Comparison of ENCODE assay signal across 19 cellular contexts in genomic region chr15:77468896-77469295, GRCh38. TPM values are rescaled to one million over a fixed set of nuclear protein-coding genes. Genes with fewer than 3 reads are reported as not detected.
DNase-seq lines count a peak whose midpoint lies in the region; ATAC-seq, FAIRE-seq and TF ChIP-seq lines count a peak whose summit lies in the region.
"Had no signal": no experiment of that assay in that cellular context is flagged by ENCODE, and none has a peak within 500 bp of the region (broad histone marks: within the 10 kb centered on the region; RNA-seq: fewer than 3 reads in every experiment).

No MANE protein-coding gene starts in this region.

- H3K4me3 ChIP-seq in HepG2 (replicated peaks in 1 of 3; ENCODE audit: insufficient read depth in 1 of 3, low read depth in 2 of 3, low read length in 3 of 3) (no peak overlapping the region), right lobe of liver (no peak overlapping the region), spleen (no peak overlapping the region), tibial artery (no peak overlapping the region)
- H3K4me3 ChIP-seq: BLaER1 had no signal

- H2AFZ ChIP-seq in HepG2 (ENCODE audit: low read length), result no peak overlapping the region

- H3K9me3 Mint-ChIP-seq in WTC11, result no peaks in the 10 kb centered on the region
- no peaks in the 10 kb centered on the region for H3K9me3 Mint-ChIP-seq in endothelial cell (ENCODE audit: unreplicated experiment)
- H3K9me3 Mint-ChIP-seq: CD14-positive monocyte; CD4-positive, alpha-beta memory T cell had no signal

- TF ChIP-seq CTCF in HepG2 (CRISPR knock-in tag; IDR thresholded peaks at IDR 0.05), result no peak
- TF ChIP-seq CTCF in right lobe of liver (IDR thresholded peaks at IDR 0.05), result no peak
- no peak for TF ChIP-seq CTCF in WTC11 (IDR thresholded peaks at IDR 0.05)
- TF ChIP-seq CTCF in endothelial cell (IDR thresholded peaks at IDR 0.05; ENCODE audit: unreplicated experiment), result no peak
- no peak for TF ChIP-seq CTCF in spleen (IDR thresholded peaks at IDR 0.05 in 8 of 11, conservative IDR thresholded peaks at IDR 0.05 in 3 of 11)
- TF ChIP-seq CTCF in tibial artery (IDR thresholded peaks at IDR 0.05), result no peak

- H3K4me1 ChIP-seq in HepG2 (ENCODE audit: insufficient read depth, low read length) (peaks cover 5% of the 10 kb centered on the region; the same call in 1 of the 2 replicates), right lobe of liver (no peaks in the 10 kb centered on the region), spleen (no peaks in the 10 kb centered on the region), tibial artery (no peaks in the 10 kb centered on the region)
- H3K4me1 ChIP-seq: BLaER1 had no signal

- H3K4me3 Mint-ChIP-seq in WTC11, result no peak overlapping the region
- H3K4me3 Mint-ChIP-seq in endothelial cell (ENCODE audit: unreplicated experiment), result peak overlapping the region; percentile 39
- H3K4me3 Mint-ChIP-seq: CD14-positive monocyte; CD4-positive, alpha-beta memory T cell had no signal

- in situ Hi-C loops in HepG2 (cut with HindIII; ENCODE audit: extremely low pct_ligation_motif_present, low pct_unique_long_range_greater_than_20kb), result no loop called here

- TF ChIP-seq POLR2A in HepG2 (IDR thresholded peaks at IDR 0.05; ENCODE audit: insufficient read depth in 1 of 2, low read depth in 2 of 2, low read length in 2 of 2) (no peak), right lobe of liver (IDR thresholded peaks at IDR 0.05) (no peak), spleen (IDR thresholded peaks at IDR 0.05) (no peak)

- TF ChIP-seq RAD21 in HepG2 (CRISPR knock-in tag; IDR thresholded peaks at IDR 0.05), result no peak

- CTCF ChIA-PET in HepG2 (lab: Yijun Ruan, JAX; ENCODE audit: low intra/inter-chr PET ratio, low total read pairs), result no interaction called here
- CTCF ChIA-PET in WTC11 (lab: Charles Lee), result interaction anchor here (1.5 kb wide), 1 partner anchor 74 kb away, joined by 6 read pairs; no protein-coding TSS in a partner anchor

- H4K20me1 ChIP-seq in HepG2 (ENCODE audit: insufficient read depth, low read length), result no peaks in the 10 kb centered on the region
- H4K20me1 ChIP-seq: BLaER1 had no signal

- no peaks in the 10 kb centered on the region for H3K79me2 ChIP-seq in HepG2 (ENCODE audit: insufficient read depth, low read length)

- no peak overlapping the region for H3K4me2 ChIP-seq in HepG2 (ENCODE audit: low read depth, low read length)
- H3K4me2 ChIP-seq: BLaER1 had no signal

- H3K36me3 Mint-ChIP-seq in WTC11 (peaks cover 32% of the 10 kb centered on the region), endothelial cell (ENCODE audit: low read depth, unreplicated experiment) (peaks cover 23% of the 10 kb centered on the region)

- POLR2A ChIA-PET in HepG2 (lab: Yijun Ruan, JAX) (no interaction called here), WTC11 (lab: Charles Lee) (no interaction called here)

- ATAC-seq in HepG2 (no peak), right lobe of liver (no peak), WTC11 (no peak), HG02610 (IDR thresholded peaks at IDR 0.05; ENCODE audit: unreplicated experiment) (no peak), GM19328 (IDR thresholded peaks at IDR 0.05; ENCODE audit: unreplicated experiment) (no peak)

- peak; percentile 43 for DNase-seq in HepG2 (ENCODE audit: low spot score)
- no peak for DNase-seq in right lobe of liver
- DNase-seq in WTC11 (ENCODE audit: low spot score), result no peak
- no peak for DNase-seq in endothelial cell (ENCODE audit: low spot score)
- no peak for DNase-seq in spleen
- DNase-seq in tibial artery, result no peak
- DNase-seq: 8988T; CD4-positive, alpha-beta memory T cell; DMS79 treated with DMSO at 0.1 percent for 48 hours; GF-D8; GOT3; HCEC 1CT; IMR-90; KBM-7 had no signal

- WGBS in HepG2 (ENCODE audit: low lambda C conversion rate), result 83% methylated on average over 3 of the region's 3 CpGs
- WGBS in right lobe of liver (ENCODE audit: insufficient coverage, low coverage, low lambda C conversion rate, missing lambda C conversion rate), result 85% methylated on average over 3 of the region's 3 CpGs
- 91 to 97% (median 96%) methylated on average over 3 of the region's 3 CpGs for WGBS in spleen, 5 donors

- H3K27ac ChIP-seq in HepG2 (ENCODE audit: extremely low read length, insufficient read depth, low read length) (no peak overlapping the region), right lobe of liver (no peak overlapping the region), spleen (no peak overlapping the region), tibial artery (no peak overlapping the region)
- H3K27ac ChIP-seq: BLaER1, HL-60 had no signal

- TF ChIP-seq EP300 in HepG2 (IDR thresholded peaks at IDR 0.05; ENCODE audit: low read depth in 2 of 2, low read length in 2 of 2), result no peak
- TF ChIP-seq EP300 in HepG2 (CRISPR knock-in tag; IDR thresholded peaks at IDR 0.05; ENCODE audit: borderline replicate concordance), result no peak

- H3K9ac ChIP-seq in HepG2 (ENCODE audit: insufficient read depth, low read depth, low read length), result no peak overlapping the region
- H3K9ac ChIP-seq: BLaER1 had no signal

- FAIRE-seq in HepG2 (lab: Jason Lieb, UNC), result no peak

- BruUV-seq in HepG2 (replicated peaks; lab: Mats Ljungman, UMichigan), result no TSS peak

- H3K27me3 Mint-ChIP-seq in WTC11 (ENCODE audit: low read depth) (no peaks in the 10 kb centered on the region), endothelial cell (ENCODE audit: unreplicated experiment) (peaks cover 3% of the 10 kb centered on the region)
- H3K27me3 Mint-ChIP-seq: CD4-positive, alpha-beta memory T cell had no signal

- H3K27ac Mint-ChIP-seq in WTC11, result peak overlapping the region; percentile 64; the same call in 1 of the 2 replicates
- peak overlapping the region; percentile 97 for H3K27ac Mint-ChIP-seq in endothelial cell (ENCODE audit: unreplicated experiment)

- H3K4me1 Mint-ChIP-seq in WTC11 (peaks cover 26% of the 10 kb centered on the region), endothelial cell (ENCODE audit: unreplicated experiment) (peaks cover 34% of the 10 kb centered on the region)
- H3K4me1 Mint-ChIP-seq: CD14-positive monocyte; CD4-positive, alpha-beta memory T cell had no signal

- H3K9me3 ChIP-seq in HepG2 (ENCODE audit: low read length) (no peaks in the 10 kb centered on the region), right lobe of liver (no peaks in the 10 kb centered on the region), spleen (no peaks in the 10 kb centered on the region), tibial artery (no peaks in the 10 kb centered on the region)
- H3K9me3 ChIP-seq: BLaER1 had no signal

- no peaks in the 10 kb centered on the region for H3K27me3 ChIP-seq in HepG2 (ENCODE audit: control insufficient read depth in 1 of 2, insufficient read depth in 2 of 2, low read length in 2 of 2)
- H3K27me3 ChIP-seq in right lobe of liver, result no peaks in the 10 kb centered on the region
- H3K27me3 ChIP-seq in spleen (replicated peaks in 1 of 7), result no peaks in the 10 kb centered on the region
- H3K27me3 ChIP-seq in tibial artery, result no peaks in the 10 kb centered on the region
- H3K27me3 ChIP-seq: BLaER1 had no signal

- intact Hi-C loops in HepG2 (cut with micrococcal nuclease; ENCODE audit: unreplicated experiment) (no loop called here), right lobe of liver (cut with DNase I) (no loop called here), spleen (cut with DNase I; ENCODE audit: low total_unique reads) (no loop called here), tibial artery (cut with DNase I; ENCODE audit: low total_unique reads) (no loop called here)

- H3K36me3 ChIP-seq in HepG2 (replicated peaks in 1 of 2; ENCODE audit: control insufficient read depth in 1 of 2, insufficient read depth in 2 of 2, low read length in 2 of 2) (peaks cover 11 to 60% of the 10 kb centered on the region in 2 experiments; a peak in 4 of 5 replicates), right lobe of liver (peaks cover 0 to 67% (median 22%) of the 10 kb centered on the region in 4 donors), spleen (peaks cover 6 to 100% (median 76%) of the 10 kb centered on the region in 6 donors), tibial artery (peaks cover 31 to 63% (median 55%) of the 10 kb centered on the region in 3 donors)

RNA-seq across cellular contexts. Expression of gene HMG20A, which starts 48.2 kb away (rescaled TPM):
- total RNA-seq in HepG2 (2016; rRNA removed; fragmentation: Illumina TruSeq; extraction: Trizol) (28.0 and 39.7 TPM in 2 replicates), right lobe of liver (10 to 100 TPM; 14.6 to 21.1 (median 19.5) TPM), WTC11 (2021) (62.2 to 69.4 TPM (median 65.1 TPM) in 3 replicates), endothelial cell (ENCODE audit: unreplicated experiment) (111 TPM), spleen (100 to 1,000 TPM in 3 of 7 donors, 10 to 100 TPM in 4; 72.0 to 107 (median 88.6) TPM)
- 3.7 and 5.0 TPM in 2 replicates for total RNA-seq in HepG2 (2016; cell fraction: cytosol; rRNA removed; fragmentation: Illumina TruSeq; extraction: Trizol; ENCODE audit: low read depth)
- 28.9 and 36.4 TPM in 2 replicates for total RNA-seq in HepG2 (2016; cell fraction: insoluble cytoplasmic fraction; rRNA removed; fragmentation: Illumina TruSeq; extraction: Trizol)
- 10.3 and 10.6 TPM in 2 replicates for total RNA-seq in HepG2 (2016; cell fraction: membrane; rRNA removed; fragmentation: Illumina TruSeq; extraction: Trizol)
- 20.2 and 31.6 TPM in 2 replicates for total RNA-seq in HepG2 (2016; cell fraction: nucleus; rRNA removed; fragmentation: Illumina TruSeq; extraction: Trizol)
- polyA plus RNA-seq in HepG2 (2011; rRNA removed) (27.4 and 35.2 TPM in 2 replicates), spleen (10 to 100 TPM; 17.9 to 31.7 (median 21.2) TPM)
- 21.0 and 23.7 TPM in 2 replicates for polyA plus RNA-seq in HepG2 (2011; cell fraction: cytosol; rRNA removed)
- polyA plus RNA-seq in HepG2 (2011; cell fraction: nucleus; rRNA removed), result 23.0 and 26.1 TPM in 2 replicates
- polyA plus RNA-seq in HepG2 (2012), result 17.5 and 20.8 TPM in 2 replicates
- 1.5 and 1.9 TPM in 2 replicates for polyA plus RNA-seq in HepG2 (2016; cell fraction: cytosol; fragmentation: Illumina TruSeq; extraction: Trizol; ENCODE audit: low read depth)
- 35.6 and 37.6 TPM in 2 replicates for polyA plus RNA-seq in HepG2 (2016; cell fraction: insoluble cytoplasmic fraction; fragmentation: Illumina TruSeq; extraction: Trizol; ENCODE audit: low read depth)
- polyA plus RNA-seq in HepG2 (2016; cell fraction: membrane; fragmentation: Illumina TruSeq; extraction: Trizol; ENCODE audit: low read depth), result 5.9 and 6.7 TPM in 2 replicates
- 29.4 and 36.9 TPM in 2 replicates for polyA plus RNA-seq in HepG2 (2016; cell fraction: nucleus; fragmentation: Illumina TruSeq; extraction: Trizol; ENCODE audit: insufficient read depth, low read depth)
- polyA minus RNA-seq in HepG2 (2011; rRNA and poly(A)+ RNA removed; ENCODE audit: low replicate concordance), result 36.6 and 54.0 TPM in 2 replicates
- polyA minus RNA-seq in HepG2 (2011; cell fraction: cytosol; rRNA and poly(A)+ RNA removed), result 36.0 and 37.3 TPM in 2 replicates
- 38.5 and 47.0 TPM in 2 replicates for polyA minus RNA-seq in HepG2 (2011; cell fraction: nucleus; rRNA and poly(A)+ RNA removed)

RNA-seq across cellular contexts. Expression of gene PEAK1, which starts 49.0 kb away (rescaled TPM):
- total RNA-seq in HepG2 (2016; rRNA removed; fragmentation: Illumina TruSeq; extraction: Trizol), result 6.0 and 12.5 TPM in 2 replicates
- 17.0 and 22.1 TPM in 2 replicates for total RNA-seq in HepG2 (2016; cell fraction: cytosol; rRNA removed; fragmentation: Illumina TruSeq; extraction: Trizol; ENCODE audit: low read depth)
- total RNA-seq in HepG2 (2016; cell fraction: insoluble cytoplasmic fraction; rRNA removed; fragmentation: Illumina TruSeq; extraction: Trizol), result 6.4 and 9.4 TPM in 2 replicates
- 10.5 and 10.6 TPM in 2 replicates for total RNA-seq in HepG2 (2016; cell fraction: membrane; rRNA removed; fragmentation: Illumina TruSeq; extraction: Trizol)
- 16.8 and 18.4 TPM in 2 replicates for total RNA-seq in HepG2 (2016; cell fraction: nucleus; rRNA removed; fragmentation: Illumina TruSeq; extraction: Trizol)
- 6.6 and 6.8 TPM in 2 replicates for polyA plus RNA-seq in HepG2 (2011; rRNA removed)
- polyA plus RNA-seq in HepG2 (2011; cell fraction: cytosol; rRNA removed), result 3.1 and 3.9 TPM in 2 replicates
- 8.4 and 11.3 TPM in 2 replicates for polyA plus RNA-seq in HepG2 (2011; cell fraction: nucleus; rRNA removed)
- 7.0 and 8.8 TPM in 2 replicates for polyA plus RNA-seq in HepG2 (2012)
- 0.48 and 0.61 TPM in 2 replicates for polyA plus RNA-seq in HepG2 (2016; cell fraction: cytosol; fragmentation: Illumina TruSeq; extraction: Trizol; ENCODE audit: low read depth)
- 3.3 and 4.2 TPM in 2 replicates for polyA plus RNA-seq in HepG2 (2016; cell fraction: insoluble cytoplasmic fraction; fragmentation: Illumina TruSeq; extraction: Trizol; ENCODE audit: low read depth)
- 0.41 and 0.84 TPM in 2 replicates for polyA plus RNA-seq in HepG2 (2016; cell fraction: membrane; fragmentation: Illumina TruSeq; extraction: Trizol; ENCODE audit: low read depth)
- polyA plus RNA-seq in HepG2 (2016; cell fraction: nucleus; fragmentation: Illumina TruSeq; extraction: Trizol; ENCODE audit: insufficient read depth, low read depth), result 16.4 and 16.7 TPM in 2 replicates
- 13.7 and 19.8 TPM in 2 replicates for polyA minus RNA-seq in HepG2 (2011; rRNA and poly(A)+ RNA removed; ENCODE audit: low replicate concordance)
- polyA minus RNA-seq in HepG2 (2011; cell fraction: cytosol; rRNA and poly(A)+ RNA removed), result 10.9 and 16.0 TPM in 2 replicates
- 35.5 and 39.5 TPM in 2 replicates for polyA minus RNA-seq in HepG2 (2011; cell fraction: nucleus; rRNA and poly(A)+ RNA removed)
- 10 to 100 TPM in 3 of 6 experiments, 1 to 10 TPM in 3; 5.9 to 18.4 (median 10.1) TPM for total RNA-seq in right lobe of liver
- 49.0 to 51.1 TPM (median 49.7 TPM) in 3 replicates for total RNA-seq in WTC11 (2021)
- total RNA-seq in endothelial cell (ENCODE audit: unreplicated experiment), result 289 TPM
- 100 to 1,000 TPM; 163 to 415 (median 211) TPM for total RNA-seq in spleen
- 10 to 100 TPM in 1 of 3 donors, 1 to 10 TPM in 2; 5.0 to 18.0 (median 10.0) TPM for polyA plus RNA-seq in spleen
